In the genomic region with DNA sequence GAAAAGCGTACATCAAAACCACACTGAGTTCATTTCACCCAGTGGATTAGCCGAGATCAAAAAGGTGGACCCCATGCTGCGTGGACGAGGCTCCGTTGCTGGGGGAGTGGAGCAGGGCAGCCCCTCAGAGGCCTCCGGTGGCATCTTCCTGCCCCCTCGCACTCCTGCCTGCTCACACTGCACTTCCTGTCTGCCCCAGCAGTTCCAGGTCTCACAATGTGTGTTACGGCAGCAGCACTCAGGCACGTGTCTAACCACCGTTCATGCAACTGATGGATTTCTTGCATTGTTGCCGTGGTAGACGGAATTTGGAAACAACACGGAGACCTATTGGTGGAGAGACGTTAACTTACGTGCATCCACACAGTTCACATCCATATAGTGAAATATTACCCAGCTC, we compare ENCODE assay signal across 18 cellular contexts.
"Had no signal": no experiment of that assay in that cellular context is flagged by ENCODE, and none has a peak within 500 bp of the region (broad histone marks: within the 10 kb centered on the region; RNA-seq: fewer than 3 reads in every experiment).

No MANE protein-coding gene starts in this region.

- H3K27me3 Mint-ChIP-seq: memory B cell; stimulated activated memory B cell treated with anti-CD40 and anti-IgM and Interleukin-4, amounts not matched to agents 10 μg/mL and 1 μg/mL and 100 μg/mL, for 72 hours had no signal

- ATAC-seq: activated naive CD4-positive, alpha-beta T cell treated with anti-CD3 and anti-CD28 coated beads, Interleukin-2, amount 50 U/mL, for 72 hours; mucosa of descending colon; naive thymus-derived CD4-positive, alpha-beta T cell; stimulated activated memory B cell treated with anti-CD40 and anti-IgM and Interleukin-4, amounts not matched to agents 10 μg/mL and 1 μg/mL and 100 μg/mL, for 72 hours; T-helper 17 cell had no signal

- H3K36me3 Mint-ChIP-seq: activated naive CD4-positive, alpha-beta T cell treated with anti-CD3 and anti-CD28 coated beads, Interleukin-2, amount 50 U/mL, for 72 hours had no signal

- H3K4me3 Mint-ChIP-seq: memory B cell; naive thymus-derived CD4-positive, alpha-beta T cell; stimulated activated memory B cell treated with anti-CD40 and anti-IgM and Interleukin-4, amounts not matched to agents 10 μg/mL and 1 μg/mL and 100 μg/mL, for 72 hours; T-helper 17 cell had no signal

- H3K4me1 ChIP-seq: left ventricle myocardium inferior, tibial artery had no signal

- H3K27ac Mint-ChIP-seq: activated naive CD4-positive, alpha-beta T cell treated with anti-CD3 and anti-CD28 coated beads, Interleukin-2, amount 50 U/mL, for 72 hours; memory B cell; naive thymus-derived CD4-positive, alpha-beta T cell; stimulated activated memory B cell treated with anti-CD40 and anti-IgM and Interleukin-4, amounts not matched to agents 10 μg/mL and 1 μg/mL and 100 μg/mL, for 72 hours; T-helper 17 cell had no signal

- H3K27me3 ChIP-seq: dorsolateral prefrontal cortex, esophagus muscularis mucosa, tibial artery had no signal

- DNase-seq: activated CD4-positive, alpha-beta T cell treated with anti-CD3 and anti-CD28 coated beads for 48 hours; anterior cingulate cortex; dorsolateral prefrontal cortex; hypothalamus; kidney; left ventricle myocardium inferior; mucosa of descending colon; naive thymus-derived CD4-positive, alpha-beta T cell; posterior cingulate gyrus; retina; stimulated activated CD4-positive, alpha-beta T cell treated with anti-CD3 and anti-CD28 coated beads, Interleukin-12 subunit alpha, Interleukin-12 subunit beta, amount 100 ng/mL, for 4 hours; stimulated activated CD4-positive, alpha-beta T cell treated with anti-CD3 and anti-CD28 coated beads, Interleukin-2, amount 100 ng/mL, for 24 hours; T-helper 17 cell; tibial artery had no signal

- H3K4me1 Mint-ChIP-seq: naive thymus-derived CD4-positive, alpha-beta T cell; T-helper 17 cell had no signal

- H3K9me3 Mint-ChIP-seq: activated naive CD4-positive, alpha-beta T cell treated with anti-CD3 and anti-CD28 coated beads, Interleukin-2, amount 50 U/mL, for 72 hours; memory B cell; naive thymus-derived CD4-positive, alpha-beta T cell had no signal

- H3K4me3 ChIP-seq: dorsolateral prefrontal cortex, esophagus muscularis mucosa, left ventricle myocardium inferior, mucosa of descending colon, tibial artery had no signal

- H3K9me3 ChIP-seq: esophagus muscularis mucosa, left ventricle myocardium inferior, mucosa of descending colon, tibial artery had no signal

- H3K27ac ChIP-seq: esophagus muscularis mucosa, left ventricle myocardium inferior, tibial artery had no signal
